Comparison of ENCODE assay signal across 25 cellular contexts in the genomic region with DNA sequence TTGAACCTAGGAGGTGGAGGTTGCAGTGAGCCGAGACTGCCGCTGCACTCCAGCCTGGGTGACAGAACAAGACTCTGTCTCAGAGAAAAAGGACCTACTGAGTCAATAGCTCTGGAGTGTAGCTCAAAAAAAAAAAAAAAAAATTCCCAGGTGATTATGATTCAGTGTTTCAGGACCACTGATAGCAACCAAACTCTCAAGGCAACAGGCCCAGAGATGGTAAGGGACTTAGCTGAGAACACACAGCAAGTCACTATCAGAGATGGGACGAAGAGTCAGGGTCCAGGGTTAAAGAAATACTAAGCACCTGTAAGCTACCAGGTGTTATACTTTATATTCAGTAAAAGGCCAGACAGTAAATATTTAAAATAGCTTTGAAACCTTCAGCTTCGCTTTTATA.
"Had no signal": no experiment of that assay in that cellular context is flagged by ENCODE, and none has a peak within 500 bp of the region (broad histone marks: within the 10 kb centered on the region; RNA-seq: fewer than 3 reads in every experiment).

No MANE protein-coding gene starts in this region.

- ATAC-seq: Right ventricle myocardium inferior had no signal

- H3K4me3 ChIP-seq: MG63, PC-9, Peyer's patch, SJCRH30 had no signal

- H3K27ac ChIP-seq: HL-60, PC-9, Peyer's patch, SJCRH30 had no signal

- FAIRE-seq: HTR-8/SVneo had no signal

- H3K27me3 ChIP-seq: MG63, Peyer's patch, SJCRH30 had no signal

- H3K36me3 ChIP-seq: SJCRH30 had no signal

- DNase-seq: Karpas-422; KG1; MG63; NCI-H1092 treated with DMSO at 0.1 percent for 48 hours; NCI-H1436; NCI-H187; NCI-H2029; NCI-H2081 treated with DMSO at 0.1 percent for 48 hours; NCI-H2171; NCI-H226; NCI-H446; NCI-H510A; NCI-H524 treated with DMSO at 0.1 percent for 48 hours; NCI-H69; NCI-H774; NK-92 treated with Interleukin-12 subunit alpha and Interleukin-12 subunit beta, amount 100 ng/mL, for 24 hours; OCI-M1; PC-9; Peyer's patch; SHP77 treated with DMSO at 0.1 percent for 48 hours; SJCRH30; T-helper 1 cell had no signal

- H3K4me1 ChIP-seq: Peyer's patch, SJCRH30 had no signal

- H2AFZ ChIP-seq: PC-9 had no signal

- H3K4me2 ChIP-seq: PC-9 had no signal

- H3K9me3 ChIP-seq: MG63, Peyer's patch, SJCRH30 had no signal
